13 cellular contexts compared by ENCODE assay signal in the genomic region with DNA sequence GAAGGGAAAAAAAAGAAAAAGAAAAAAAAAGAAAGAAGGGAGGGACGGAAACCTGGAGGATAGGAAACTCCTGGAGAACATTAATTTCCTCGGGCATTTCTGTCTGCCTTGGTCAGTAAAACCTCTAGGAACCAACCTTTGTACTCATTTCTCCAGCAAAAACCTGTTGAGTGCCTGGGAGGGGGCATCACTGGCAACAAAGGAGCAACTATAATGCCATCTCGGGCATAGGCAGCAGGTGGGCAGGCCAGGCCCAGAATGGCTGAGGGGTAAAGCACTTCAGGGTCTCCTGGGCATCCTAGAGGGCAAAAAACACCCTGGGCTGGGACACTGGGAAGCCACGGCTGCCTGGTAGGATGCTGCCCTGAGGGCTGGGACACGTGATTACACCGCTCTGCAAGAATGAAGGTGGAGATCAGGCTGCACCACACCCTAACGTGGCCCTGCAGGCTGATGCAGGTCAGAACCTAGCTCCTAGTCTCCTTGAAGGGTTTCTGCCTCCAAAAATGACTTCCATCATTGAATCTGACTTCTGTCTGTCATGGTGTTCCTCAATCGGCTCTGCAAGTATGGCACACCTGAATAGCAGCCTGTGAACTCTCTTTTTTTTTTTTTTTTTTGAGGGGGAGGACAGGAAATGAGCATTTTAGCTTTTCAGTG. TPM values are rescaled to one million over a fixed set of nuclear protein-coding genes. Genes with fewer than 3 reads are reported as not detected.
DNase-seq lines count a peak whose midpoint lies in the region; ATAC-seq and TF ChIP-seq lines count a peak whose summit lies in the region.
"Had no signal": no experiment of that assay in that cellular context is flagged by ENCODE, and none has a peak within 500 bp of the region (broad histone marks: within the 10 kb centered on the region; RNA-seq: fewer than 3 reads in every experiment).

No MANE protein-coding gene starts in this region.

- H3K27ac Mint-ChIP-seq in MCF 10A (ENCODE audit: low read depth, unreplicated experiment) (peak overlapping the region; percentile 22), type B pancreatic cell (peak overlapping the region; percentile 89)
- H3K27ac Mint-ChIP-seq: nephron progenitor cell; stimulated activated naive B cell treated with anti-CD40 and anti-IgM and Interleukin-4, amounts not matched to agents 10 μg/mL and 1 μg/mL and 100 μg/mL, for 72 hours had no signal

- POLR2A ChIA-PET in MCF 10A (lab: Yijun Ruan, JAX): interaction anchor here (0.6 to 1.7 kb wide), 7 partner anchors 9 to 172 kb away, joined by 3 to 11 read pairs (median 4); partner anchors contain the start of genes GPC2 and LAMTOR4

- intact Hi-C loops in MCF 10A (cut with micrococcal nuclease) (no loop called here), breast epithelium (cut with DNase I; ENCODE audit: low total_unique reads) (no loop called here), colonic mucosa (cut with DNase I) (no loop called here)

- no peaks in the 10 kb centered on the region for H3K36me3 ChIP-seq in breast epithelium
- no peaks in the 10 kb centered on the region for H3K36me3 ChIP-seq in colonic mucosa

- BruUV-seq in MCF 10A (replicated peaks; lab: Mats Ljungman, UMichigan): no TSS peak

- H3K4me1 Mint-ChIP-seq in MCF 10A (ENCODE audit: insufficient read depth, unreplicated experiment): peaks cover 12% of the 10 kb centered on the region
- H3K4me1 Mint-ChIP-seq in type B pancreatic cell (ENCODE audit: unreplicated experiment): peaks cover 28% of the 10 kb centered on the region

- TF ChIP-seq POLR2A in breast epithelium (IDR thresholded peaks at IDR 0.05): no peak

- DNase-seq in MCF 10A (ENCODE audit: unreplicated experiment) (peak; percentile 52), breast epithelium (ENCODE audit: low spot score in 2 of 2) (no peak), NCI-H345 treated with DMSO at 0.1 percent for 48 hours (lab: John Stamatoyannopoulos, UW; ENCODE audit: unreplicated experiment) (peak; percentile 27), colonic mucosa (peak; percentile 85), type B pancreatic cell (ENCODE audit: extremely low spot score, unreplicated experiment) (no peak), middle frontal gyrus (ENCODE audit: extremely low spot score, low spot score) (no peak)
- DNase-seq: C1 segment of cervical spinal cord; NCI-H1694 treated with DMSO at 0.1 percent for 48 hours; nephron progenitor cell; stimulated activated naive B cell treated with anti-CD40 and anti-IgM and Interleukin-4, amounts not matched to agents 10 μg/mL and 1 μg/mL and 100 μg/mL, for 72 hours had no signal

- H3K9me3 Mint-ChIP-seq in MCF 10A (ENCODE audit: unreplicated experiment) (no peaks in the 10 kb centered on the region), type B pancreatic cell (no peaks in the 10 kb centered on the region)
- H3K9me3 Mint-ChIP-seq: nephron progenitor cell; stimulated activated naive B cell treated with anti-CD40 and anti-IgM and Interleukin-4, amounts not matched to agents 10 μg/mL and 1 μg/mL and 100 μg/mL, for 72 hours had no signal

- H3K4me3 Mint-ChIP-seq in MCF 10A (ENCODE audit: unreplicated experiment) (no peak overlapping the region), type B pancreatic cell (peak overlapping the region; percentile 75)
- H3K4me3 Mint-ChIP-seq: nephron progenitor cell; stimulated activated naive B cell treated with anti-CD40 and anti-IgM and Interleukin-4, amounts not matched to agents 10 μg/mL and 1 μg/mL and 100 μg/mL, for 72 hours had no signal

- H3K9me3 ChIP-seq in breast epithelium (no peaks in the 10 kb centered on the region), colonic mucosa (no peaks in the 10 kb centered on the region)

- H3K4me1 ChIP-seq in breast epithelium: peaks cover 0 to under 1% of the 10 kb centered on the region in 2 donors
- no peaks in the 10 kb centered on the region for H3K4me1 ChIP-seq in colonic mucosa

- H3K36me3 Mint-ChIP-seq in MCF 10A (ENCODE audit: insufficient read depth, unreplicated experiment) (peaks cover 5% of the 10 kb centered on the region), type B pancreatic cell (no peaks in the 10 kb centered on the region)
- H3K36me3 Mint-ChIP-seq: stimulated activated naive B cell treated with anti-CD40 and anti-IgM and Interleukin-4, amounts not matched to agents 10 μg/mL and 1 μg/mL and 100 μg/mL, for 72 hours had no signal

- H3K9ac ChIP-seq in colonic mucosa (ENCODE audit: low read depth in 2 of 2, low read length in 2 of 2): peak overlapping the region in 1 of 2 donors; percentile 63

- H3K4me3 ChIP-seq in breast epithelium: no peak overlapping the region
- no peak overlapping the region for H3K4me3 ChIP-seq in colonic mucosa

- no peak overlapping the region for H3K27ac ChIP-seq in breast epithelium
- peak overlapping the region; percentile 37 for H3K27ac ChIP-seq in colonic mucosa
- H3K27ac ChIP-seq: VCaP had no signal

- H3K27me3 ChIP-seq in breast epithelium (no peaks in the 10 kb centered on the region), colonic mucosa (no peaks in the 10 kb centered on the region)

- H3K27me3 Mint-ChIP-seq in MCF 10A (ENCODE audit: insufficient read depth, unreplicated experiment) (peaks cover 24% of the 10 kb centered on the region), type B pancreatic cell (peaks cover 15% of the 10 kb centered on the region)

- TF ChIP-seq CTCF in MCF 10A (IDR thresholded peaks at IDR 0.05; ENCODE audit: unreplicated experiment) (no peak), breast epithelium (IDR thresholded peaks at IDR 0.05) (no peak), colonic mucosa (IDR thresholded peaks at IDR 0.05) (no peak), type B pancreatic cell (conservative IDR thresholded peaks at IDR 0.05) (no peak)

- ATAC-seq in HG03108 (IDR thresholded peaks at IDR 0.05; ENCODE audit: unreplicated experiment) (no peak), HG03442 (IDR thresholded peaks at IDR 0.05; ENCODE audit: unreplicated experiment) (no peak)
- ATAC-seq: stimulated activated naive B cell treated with anti-CD40 and anti-IgM and Interleukin-4, amounts not matched to agents 10 μg/mL and 1 μg/mL and 100 μg/mL, for 72 hours had no signal

- CTCF ChIA-PET in MCF 10A (lab: Yijun Ruan, JAX): interaction anchor here (0.6 to 1.2 kb wide), 4 partner anchors 14 to 55 kb away, joined by 3 to 6 read pairs (median 4); no protein-coding TSS in a partner anchor

RNA-seq across cellular contexts. Expression of gene TRAPPC14, which starts 4.5 kb away (rescaled TPM):
- total RNA-seq in MCF 10A (2022) (18.0 and 21.7 TPM in 2 replicates), breast epithelium (10 to 100 TPM in 2 of 3 donors, 1 to 10 TPM in 1; 3.4 to 16.1 (median 12.6) TPM), colonic mucosa (10 to 100 TPM; 40.3 to 69.5 TPM), type B pancreatic cell (ENCODE audit: low replicate concordance) (21.3 and 35.2 TPM in 2 replicates)

RNA-seq across cellular contexts. Expression of gene GAL3ST4, which starts 5.4 kb away (rescaled TPM):
- total RNA-seq in MCF 10A (2022) (0.17 and 0.26 TPM in 2 replicates), breast epithelium (1 to 10 TPM in 2 of 3 donors, under 1 TPM in 1; 0.98 to 2.5 (median 1.9) TPM), colonic mucosa (10 to 100 TPM in 1 of 2 donors, 1 to 10 TPM in 1; 5.2 to 11.6 TPM), type B pancreatic cell (ENCODE audit: low replicate concordance) (7.2 and 7.4 TPM in 2 replicates)

RNA-seq across cellular contexts. Expression of gene GPC2, which starts 14.2 kb away (rescaled TPM):
- total RNA-seq in MCF 10A (2022) (0.65 and 1.0 TPM in 2 replicates), breast epithelium (1 to 10 TPM; 1.4 to 3.6 (median 3.4) TPM), colonic mucosa (1 to 10 TPM; 4.0 to 7.6 TPM), type B pancreatic cell (ENCODE audit: low replicate concordance) (20.6 and 53.3 TPM in 2 replicates)

RNA-seq across cellular contexts. Expression of gene LAMTOR4, which starts 14.3 kb away (rescaled TPM):
- total RNA-seq in MCF 10A (2022) (76.6 and 87.3 TPM in 2 replicates), breast epithelium (100 to 1,000 TPM; 154 to 285 (median 207) TPM), colonic mucosa (100 to 1,000 TPM; 230 to 268 TPM), type B pancreatic cell (ENCODE audit: low replicate concordance) (96.7 and 109 TPM in 2 replicates)

RNA-seq across cellular contexts. Expression of gene STAG3, which starts 14.7 kb away (rescaled TPM):
- total RNA-seq in MCF 10A (2022) (1.1 and 1.5 TPM in 2 replicates), breast epithelium (1 to 10 TPM in 2 of 3 donors, under 1 TPM in 1; 0.80 to 3.3 (median 1.3) TPM), colonic mucosa (1 to 10 TPM; 1.4 to 3.8 TPM), type B pancreatic cell (ENCODE audit: low replicate concordance) (1.6 and 1.7 TPM in 2 replicates)

Comparison
In these comparisons a context has a peak if more than half of its experiments do, and no peak if none do; other contexts are left out.
1. DNase-seq: peak in MCF 10A (single experiment), NCI-H345 treated with DMSO at 0.1 percent for 48 hours (single experiment) and colonic mucosa (single experiment); none in breast epithelium (0 of 2), type B pancreatic cell (single experiment) and middle frontal gyrus (single experiment).